ENCODE assay signal across 9 cellular contexts in genomic region chr2:218962859-218963492, GRCh38. TPM values are rescaled to one million over a fixed set of nuclear protein-coding genes. Genes with fewer than 3 reads are reported as not detected.
DNase-seq lines count a peak whose midpoint lies in the region; ATAC-seq and TF ChIP-seq lines count a peak whose summit lies in the region.
"Had no signal": no experiment of that assay in that cellular context is flagged by ENCODE, and none has a peak within 500 bp of the region (broad histone marks: within the 10 kb centered on the region; RNA-seq: fewer than 3 reads in every experiment).

No MANE protein-coding gene starts in this region.

- H3K4me3 Mint-ChIP-seq in CD14-positive monocyte = peak overlapping the region in 1 of 2 donors; percentile 72

- TF ChIP-seq CTCF in CD14-positive monocyte (IDR thresholded peaks at IDR 0.05) = no peak

- H3K9me3 Mint-ChIP-seq in CD14-positive monocyte = peaks cover 2 to 36% (median 22%) of the 10 kb centered on the region in 7 donors

- intact Hi-C loops in CD14-positive monocyte (cut with micrococcal nuclease) = no loop called here

- peaks cover 0 to 4% of the 10 kb centered on the region in 2 donors for H3K36me3 Mint-ChIP-seq in CD14-positive monocyte

- ATAC-seq in GM18909 (IDR thresholded peaks at IDR 0.05; ENCODE audit: poor library complexity, unreplicated experiment) = no peak

- DNase-seq in CD14-positive monocyte (ENCODE audit: low spot score) (peak; percentile 28), KBM-7 (peak; percentile 61), SHP77 (lab: John Stamatoyannopoulos, UW) (peak; percentile 95 to 96), astrocyte of the hippocampus (ENCODE audit: low read depth, low spot score) (peak; percentile 76), GF-D8 (lab: John Stamatoyannopoulos, UW) (no peak)
- DNase-seq in stimulated activated CD4-positive, alpha-beta T cell treated with anti-CD3 and anti-CD28 coated beads, Interleukin-12 subunit alpha, Interleukin-12 subunit beta, amount 100 ng/mL, for 4 hours = peak; percentile 64

- peaks cover 79 to 89% (median 84%) of the 10 kb centered on the region in 3 donors for H3K27me3 Mint-ChIP-seq in CD14-positive monocyte (ENCODE audit: low read depth in 3 of 3)

- peaks cover 2% of the 10 kb centered on the region for H3K9me3 ChIP-seq in iPS-18c (ENCODE audit: control insufficient read depth, insufficient read depth, low read length)

- peaks cover 11% of the 10 kb centered on the region for H3K4me1 Mint-ChIP-seq in CD14-positive monocyte

- in situ Hi-C loops in KBM-7 (cut with MboI; ENCODE audit: low pct_unique_long_range_greater_than_20kb, low sequenced_read_pairs) = no loop called here

- no peak overlapping the region for H3K27ac Mint-ChIP-seq in CD14-positive monocyte

- peak overlapping the region; percentile 70 for H3K4me3 ChIP-seq in iPS-18c (ENCODE audit: insufficient read depth, low read depth, low read length)

RNA-seq across cellular contexts. Expression of gene CDK5R2, which starts 3.5 kb away (rescaled TPM):
- not detected for polyA plus RNA-seq in CD14-positive monocyte

RNA-seq across cellular contexts. Expression of gene FEV, which starts 22.0 kb away (rescaled TPM):
- polyA plus RNA-seq in CD14-positive monocyte = not detected
- polyA plus RNA-seq: endothelial cell of umbilical vein had no signal

RNA-seq across cellular contexts. Expression of gene CRYBA2, which starts 30.2 kb away (rescaled TPM):
- polyA plus RNA-seq in CD14-positive monocyte = not detected
- polyA plus RNA-seq: endothelial cell of umbilical vein had no signal
